In genomic region chr2:86079981-86080911, GRCh38 we compare ENCODE assay signal across 1 cellular context.
A peak's percentile ranks its signal among the peaks of the same experiment; 100 is the strongest.
TF ChIP-seq lines count a peak whose summit lies in the region.

No MANE protein-coding gene starts in this region.

TF ChIP-seq in GM12878, 131 proteins besides CTCF, POLR2A, EP300 and RAD21 (continued from another document and continues in another):
- TF ChIP-seq IRF3 (IDR thresholded peaks at IDR 0.05), result no peak
- peak; percentile 39 for TF ChIP-seq NR2F1 (conservative IDR thresholded peaks at IDR 0.05)
- peak; percentile 37; the same call in 1 of the 2 replicates for TF ChIP-seq SIN3A (IDR thresholded peaks at IDR 0.05; ENCODE audit: low read depth, low read length)
- TF ChIP-seq REST (IDR thresholded peaks at IDR 0.05; ENCODE audit: low read depth, low read length), result no peak
- TF ChIP-seq BACH1 (IDR thresholded peaks at IDR 0.05; ENCODE audit: borderline replicate concordance), result peak; percentile 29; the same call in 1 of the 2 replicates
- no peak for TF ChIP-seq E2F8 (IDR thresholded peaks at IDR 0.05; ENCODE audit: low read depth, partially characterized antibody)
- no peak for TF ChIP-seq ZBED1 (IDR thresholded peaks at IDR 0.05; ENCODE audit: borderline replicate concordance)
- TF ChIP-seq STAT1 (conservative IDR thresholded peaks at IDR 0.05), result no peak
- no peak for TF ChIP-seq E2F4 (IDR thresholded peaks at IDR 0.05; ENCODE audit: low read depth, low read length)
- no peak for TF ChIP-seq TCF3 (IDR thresholded peaks at IDR 0.05; ENCODE audit: borderline replicate concordance, insufficient read depth, low read depth, low read length)
- TF ChIP-seq IRF5 (IDR thresholded peaks at IDR 0.05; ENCODE audit: borderline replicate concordance), result no peak
- TF ChIP-seq SRF (IDR thresholded peaks at IDR 0.05; ENCODE audit: low read depth in 2 of 2, low read length in 2 of 2), result no peak
- TF ChIP-seq WRNIP1 (IDR thresholded peaks at IDR 0.05; ENCODE audit: borderline replicate concordance, low read depth, low read length), result no peak
- peak; percentile 33; the same call in 1 of the 2 replicates for TF ChIP-seq CHD2 (IDR thresholded peaks at IDR 0.05; ENCODE audit: borderline replicate concordance, low read depth, low read length)
- no peak for TF ChIP-seq SREBF1 (IDR thresholded peaks at IDR 0.05; ENCODE audit: low read length)
- TF ChIP-seq ZBTB33 (IDR thresholded peaks at IDR 0.05), result peak; percentile 99
- no peak for TF ChIP-seq USF2 (IDR thresholded peaks at IDR 0.05; ENCODE audit: borderline replicate concordance, low read depth, low read length)
- TF ChIP-seq ETV6 (conservative IDR thresholded peaks at IDR 0.05 in 1 of 2, IDR thresholded peaks at IDR 0.05 in 1 of 2; ENCODE audit: borderline replicate concordance in 1 of 2, low read depth in 1 of 2), result no peak
- TF ChIP-seq EED (IDR thresholded peaks at IDR 0.05; ENCODE audit: low read depth), result no peak
- no peak for TF ChIP-seq GABPA (IDR thresholded peaks at IDR 0.05; ENCODE audit: low read depth)
- TF ChIP-seq HDGF (IDR thresholded peaks at IDR 0.05), result no peak; the same call in 1 of the 2 replicates
- no peak for TF ChIP-seq ZNF384 (IDR thresholded peaks at IDR 0.05; ENCODE audit: borderline replicate concordance, low read depth, low read length)
- no peak for TF ChIP-seq MTA2 (IDR thresholded peaks at IDR 0.05; ENCODE audit: low read depth)
- no peak for TF ChIP-seq MYC (IDR thresholded peaks at IDR 0.05; ENCODE audit: insufficient read depth, insufficient read length, insufficient replicate concordance, low read length, severe bottlenecking)
- peak; percentile 49; the same call in 1 of the 2 replicates for TF ChIP-seq MXI1 (IDR thresholded peaks at IDR 0.05; ENCODE audit: low read depth, low read length)
- TF ChIP-seq TBL1XR1 (IDR thresholded peaks at IDR 0.05; ENCODE audit: low read depth, low read length), result no peak
- no peak for TF ChIP-seq NR2C1 (IDR thresholded peaks at IDR 0.05)
- TF ChIP-seq BHLHE40 (IDR thresholded peaks at IDR 0.05; ENCODE audit: borderline replicate concordance in 1 of 2, low read depth in 2 of 2, low read length in 1 of 2), result peak; percentile 73 to 83; a peak in 3 of 4 replicates
- peak; percentile 64 for TF ChIP-seq SPI1 (IDR thresholded peaks at IDR 0.05; ENCODE audit: borderline replicate concordance, insufficient read depth, low read depth, low read length)
- TF ChIP-seq ELK1 (IDR thresholded peaks at IDR 0.05; ENCODE audit: low read depth, low read length), result no peak
- no peak for TF ChIP-seq SKIL (IDR thresholded peaks at IDR 0.05; ENCODE audit: low read depth, poor library complexity, severe bottlenecking)
- TF ChIP-seq ZNF274 (IDR thresholded peaks at IDR 0.05; ENCODE audit: insufficient read depth, insufficient read length), result no peak
- TF ChIP-seq TARDBP (IDR thresholded peaks at IDR 0.05; ENCODE audit: borderline replicate concordance), result no peak
- TF ChIP-seq ESRRA (IDR thresholded peaks at IDR 0.05; ENCODE audit: low read length), result no peak
- peak; percentile 50; the same call in 1 of the 2 replicates for TF ChIP-seq DPF2 (IDR thresholded peaks at IDR 0.05)
- no peak for TF ChIP-seq PAX8 (IDR thresholded peaks at IDR 0.05)
- no peak for TF ChIP-seq PKNOX1 (IDR thresholded peaks at IDR 0.05)
- no peak for TF ChIP-seq CBX5 (IDR thresholded peaks at IDR 0.05; ENCODE audit: low read depth)
- TF ChIP-seq NFIC (IDR thresholded peaks at IDR 0.05; ENCODE audit: low read depth, low read length), result no peak
- no peak for TF ChIP-seq STAT3 (IDR thresholded peaks at IDR 0.05; ENCODE audit: low read depth, low read length)
- peak; percentile 75 for TF ChIP-seq RAD51 (IDR thresholded peaks at IDR 0.05)
- no peak for TF ChIP-seq KLF5 (IDR thresholded peaks at IDR 0.05; ENCODE audit: partially characterized antibody)
- TF ChIP-seq ZZZ3 (IDR thresholded peaks at IDR 0.05; ENCODE audit: control insufficient read depth, insufficient read length, low read depth), result no peak
- no peak for TF ChIP-seq POLR2AphosphoS2 (IDR thresholded peaks at IDR 0.05; ENCODE audit: low read depth, low read length)
- 0 out of 2 replicates have a peak, but pooled peaks have one; percentile 38 for TF ChIP-seq CBFB (IDR thresholded peaks at IDR 0.05; ENCODE audit: low read depth)
- no peak for TF ChIP-seq CREM (IDR thresholded peaks at IDR 0.05; ENCODE audit: low read depth)
